Comparison of ENCODE assay signal across 16 cellular contexts in genomic region chr13:76830805-76831204, GRCh38. TPM values are rescaled to one million over a fixed set of nuclear protein-coding genes. Genes with fewer than 3 reads are reported as not detected.
DNase-seq lines count a peak whose midpoint lies in the region; ATAC-seq and TF ChIP-seq lines count a peak whose summit lies in the region.
"Had no signal": no experiment of that assay in that cellular context is flagged by ENCODE, and none has a peak within 500 bp of the region (broad histone marks: within the 10 kb centered on the region; RNA-seq: fewer than 3 reads in every experiment).

No MANE protein-coding gene starts in this region.

- no peak for ATAC-seq in HG02642 (IDR thresholded peaks at IDR 0.05; ENCODE audit: poor library complexity, unreplicated experiment)
- ATAC-seq: HCT116 had no signal

- H2BK5ac ChIP-seq in neuronal stem cell (ENCODE audit: low read length) = no peak overlapping the region

- peak overlapping the region; percentile 52 for H2AK5ac ChIP-seq in neuronal stem cell (ENCODE audit: low read depth, low read length)

- intact Hi-C loops in prostate gland (cut with DNase I) = no loop called here

- H3K4me3 ChIP-seq in neuronal stem cell (ENCODE audit: low read length in 2 of 2) (no peak overlapping the region), prostate gland (no peak overlapping the region)

- DNase-seq in COLO668 (lab: John Stamatoyannopoulos, UW; ENCODE audit: unreplicated experiment) = peak; percentile 66
- peak; percentile 68 for DNase-seq in NCI-H146 (lab: John Stamatoyannopoulos, UW)
- DNase-seq in NCI-H748 (lab: John Stamatoyannopoulos, UW; ENCODE audit: unreplicated experiment) = peak; percentile 83
- DNase-seq in neuronal stem cell (ENCODE audit: low spot score) = no peak
- DNase-seq in NOMO-1 treated with dmso at 0.1 percent for 144 hours (lab: John Stamatoyannopoulos, UW; ENCODE audit: unreplicated experiment) = no peak
- no peak for DNase-seq in prostate gland (ENCODE audit: low spot score)
- DNase-seq: AML-193; CD4-positive, CD25-positive, alpha-beta regulatory T cell; EL; IMR-90; Kasumi-1; NCI-H1417; NCI-H2081 treated with DMSO at 0.1 percent for 48 hours; NK-92 treated with Interleukin-12 subunit alpha and Interleukin-12 subunit beta, amount 100 ng/mL, for 24 hours had no signal

- no peak overlapping the region for H3K9ac ChIP-seq in neuronal stem cell (ENCODE audit: low read depth, low read length, poor library complexity)

- H3K79me1 ChIP-seq in neuronal stem cell (ENCODE audit: low read depth, low read length) = no peaks in the 10 kb centered on the region

- H4K91ac ChIP-seq in neuronal stem cell (ENCODE audit: low read depth, low read length, poor library complexity) = no peak overlapping the region

- no peak overlapping the region for H3K14ac ChIP-seq in neuronal stem cell (ENCODE audit: low read length)

- no peak overlapping the region for H3K4me2 ChIP-seq in neuronal stem cell (ENCODE audit: insufficient read depth, low read length, poor library complexity, severe bottlenecking)

- TF ChIP-seq POLR2A in prostate gland (IDR thresholded peaks at IDR 0.05) = no peak

- H3K27me3 ChIP-seq in neuronal stem cell (ENCODE audit: control insufficient read depth in 3 of 3, insufficient read depth in 3 of 3, low read depth in 1 of 3, low read length in 3 of 3) (no peaks in the 10 kb centered on the region), prostate gland (replicated peaks; ENCODE audit: insufficient read depth) (peaks cover 7% of the 10 kb centered on the region)

- no peak overlapping the region for H2AFZ ChIP-seq in neuronal stem cell (ENCODE audit: low read length)

- no peak overlapping the region for H3K18ac ChIP-seq in neuronal stem cell (ENCODE audit: low read length)

- H2BK15ac ChIP-seq in neuronal stem cell (ENCODE audit: low read length) = no peak overlapping the region

- no CpG with 5 or more reads among the region's 10 CpGs for WGBS in neuronal stem cell (ENCODE audit: extremely low coverage in 2 of 2, insufficient read length in 2 of 2, insufficient replicate concordance in 1 of 2), 2 donors
- 89% methylated on average over 10 of the region's 10 CpGs for WGBS in prostate gland

- H3K23ac ChIP-seq in neuronal stem cell (ENCODE audit: low read depth, low read length, poor library complexity) = no peak overlapping the region

- H3K9me3 ChIP-seq in neuronal stem cell (replicated peaks in 1 of 2; ENCODE audit: control insufficient read depth in 2 of 2, insufficient read depth in 1 of 2, low read depth in 1 of 2, low read length in 2 of 2) (no peaks in the 10 kb centered on the region), prostate gland (no peaks in the 10 kb centered on the region)

- TF ChIP-seq CTCF in prostate gland (IDR thresholded peaks at IDR 0.05) = no peak

- H3K4me1 ChIP-seq in neuronal stem cell (ENCODE audit: control insufficient read depth in 2 of 2, insufficient read depth in 1 of 2, low read depth in 1 of 2, low read length in 2 of 2) (no peaks in the 10 kb centered on the region), prostate gland (replicated peaks) (peaks cover 6% of the 10 kb centered on the region)

- no peak overlapping the region for H2BK120ac ChIP-seq in neuronal stem cell (ENCODE audit: low read depth, low read length)

- H3K4ac ChIP-seq in neuronal stem cell (ENCODE audit: low read length) = no peak overlapping the region

- H3K36me3 ChIP-seq in neuronal stem cell (replicated peaks in 1 of 2; ENCODE audit: control insufficient read depth in 2 of 2, insufficient read depth in 2 of 2, low read length in 2 of 2) (no peaks in the 10 kb centered on the region), prostate gland (no peaks in the 10 kb centered on the region)

- H4K8ac ChIP-seq in neuronal stem cell (ENCODE audit: low read depth, low read length) = no peak overlapping the region

- H2BK12ac ChIP-seq in neuronal stem cell (ENCODE audit: low read length) = no peak overlapping the region

- no peak overlapping the region for H3K27ac ChIP-seq in neuronal stem cell (replicated peaks; ENCODE audit: low read length)
- no peak overlapping the region for H3K27ac ChIP-seq in prostate gland

RNA-seq across cellular contexts. Expression of gene KCTD12, which starts 55.4 kb away (rescaled TPM):
- 2.8 TPM for polyA plus RNA-seq in neuronal stem cell (2013, experiment 1 of 2)
- polyA plus RNA-seq in neuronal stem cell (2013, experiment 2 of 2) = 2.7 TPM
- 100 to 1,000 TPM in 1 of 2 donors, 10 to 100 TPM in 1; 21.5 to 111 TPM for total RNA-seq in prostate gland

Comparison
In these comparisons a context has a peak if more than half of its experiments do, and no peak if none do; other contexts are left out.
1. DNase-seq: peak in COLO668 (single experiment), NCI-H146 (single experiment) and NCI-H748 (single experiment); none in neuronal stem cell (single experiment), NOMO-1 treated with dmso at 0.1 percent for 144 hours (single experiment) and prostate gland (single experiment).